ENCODE assay signal across 8 cellular contexts in genomic region chr1:160428655-160429054, GRCh38. TPM values are rescaled to one million over a fixed set of nuclear protein-coding genes. Genes with fewer than 3 reads are reported as not detected.
A peak's percentile ranks its signal among the peaks of the same experiment; 100 is the strongest.
DNase-seq lines count a peak whose midpoint lies in the region; ATAC-seq and TF ChIP-seq lines count a peak whose summit lies in the region.

No MANE protein-coding gene starts in this region.

- peaks cover 13% of the 10 kb centered on the region for H3K4me1 ChIP-seq in body of pancreas

- no peak for TF ChIP-seq POLR2A in body of pancreas (IDR thresholded peaks at IDR 0.05)

- intact Hi-C loops in body of pancreas (cut with DNase I) = loop anchor here (5.0 kb wide), 1 partner anchor 179 kb away; no protein-coding TSS in a partner anchor

- peak in 6 of 7 experiments; percentile 49 to 92 (median 88) for TF ChIP-seq CTCF in body of pancreas (IDR thresholded peaks at IDR 0.05)

- H3K9me3 ChIP-seq in body of pancreas = no peaks in the 10 kb centered on the region

- DNase-seq in NCI-H1105 treated with DMSO at 0.1 percent for 48 hours (lab: John Stamatoyannopoulos, UW) = peak; percentile 20
- no peak for DNase-seq in NCI-H1105 (lab: John Stamatoyannopoulos, UW)
- DNase-seq in SHP77 (lab: John Stamatoyannopoulos, UW) = peak; percentile 13 to 28
- peak; percentile 68 to 79 (median 77) for DNase-seq in body of pancreas
- peak; percentile 49 for DNase-seq in iris pigment epithelial cell (ENCODE audit: low read depth)
- no peak for DNase-seq in NCI-H1436 (lab: John Stamatoyannopoulos, UW)

- no peaks in the 10 kb centered on the region for H3K36me3 Mint-ChIP-seq in stimulated activated memory B cell treated with anti-CD40 and anti-IgM and Interleukin-4, amounts not matched to agents 10 μg/mL and 1 μg/mL and 100 μg/mL, for 72 hours

- no peaks in the 10 kb centered on the region for H3K9me3 Mint-ChIP-seq in stimulated activated memory B cell treated with anti-CD40 and anti-IgM and Interleukin-4, amounts not matched to agents 10 μg/mL and 1 μg/mL and 100 μg/mL, for 72 hours

- no peaks in the 10 kb centered on the region for H3K27me3 Mint-ChIP-seq in stimulated activated memory B cell treated with anti-CD40 and anti-IgM and Interleukin-4, amounts not matched to agents 10 μg/mL and 1 μg/mL and 100 μg/mL, for 72 hours

- H3K27ac ChIP-seq in body of pancreas = peak overlapping the region in 1 of 4 donors; percentile 12

- peaks cover 60% of the 10 kb centered on the region for H3K4me1 Mint-ChIP-seq in stimulated activated memory B cell treated with anti-CD40 and anti-IgM and Interleukin-4, amounts not matched to agents 10 μg/mL and 1 μg/mL and 100 μg/mL, for 72 hours

- ATAC-seq in HG03097 (IDR thresholded peaks at IDR 0.05; ENCODE audit: low FRiP score, unreplicated experiment) (peak; percentile 33), body of pancreas (peak; percentile 89)
- ATAC-seq in stimulated activated memory B cell treated with anti-CD40 and anti-IgM and Interleukin-4, amounts not matched to agents 10 μg/mL and 1 μg/mL and 100 μg/mL, for 72 hours = peak; percentile 48

- H3K4me3 Mint-ChIP-seq in stimulated activated memory B cell treated with anti-CD40 and anti-IgM and Interleukin-4, amounts not matched to agents 10 μg/mL and 1 μg/mL and 100 μg/mL, for 72 hours = no peak overlapping the region

- 70 to 74% methylated on average over 1 of the region's 1 CpG for WGBS in body of pancreas, 2 donors

- peak overlapping the region; percentile 93 for H3K27ac Mint-ChIP-seq in stimulated activated memory B cell treated with anti-CD40 and anti-IgM and Interleukin-4, amounts not matched to agents 10 μg/mL and 1 μg/mL and 100 μg/mL, for 72 hours

- no peak overlapping the region for H3K4me3 ChIP-seq in body of pancreas

- H3K27me3 ChIP-seq in body of pancreas = no peaks in the 10 kb centered on the region

- peaks cover 0 to 3% of the 10 kb centered on the region in 2 donors for H3K36me3 ChIP-seq in body of pancreas (replicated peaks in 1 of 2; ENCODE audit: insufficient read depth in 1 of 2, low read depth in 2 of 2)

RNA-seq across cellular contexts. Expression of gene VANGL2, which starts 28.3 kb away (rescaled TPM):
- total RNA-seq in body of pancreas = 1 to 10 TPM; 3.6 to 7.8 TPM

Comparison
In these comparisons a context has a peak if more than half of its experiments do, and no peak if none do; other contexts are left out.
1. DNase-seq: peak in NCI-H1105 treated with DMSO at 0.1 percent for 48 hours (single experiment), SHP77 (2 of 2), body of pancreas (4 of 4) and iris pigment epithelial cell (single experiment); none in NCI-H1105 (single experiment) and NCI-H1436 (single experiment).
2. ATAC-seq: peak in every context shown above with its lines; median percentile 89 in body of pancreas; 48 in stimulated activated memory B cell treated with anti-CD40 and anti-IgM and Interleukin-4, amounts not matched to agents 10 μg/mL and 1 μg/mL and 100 μg/mL, for 72 hours; 33 in HG03097.